8 cellular contexts compared by ENCODE assay signal in the genomic region with DNA sequence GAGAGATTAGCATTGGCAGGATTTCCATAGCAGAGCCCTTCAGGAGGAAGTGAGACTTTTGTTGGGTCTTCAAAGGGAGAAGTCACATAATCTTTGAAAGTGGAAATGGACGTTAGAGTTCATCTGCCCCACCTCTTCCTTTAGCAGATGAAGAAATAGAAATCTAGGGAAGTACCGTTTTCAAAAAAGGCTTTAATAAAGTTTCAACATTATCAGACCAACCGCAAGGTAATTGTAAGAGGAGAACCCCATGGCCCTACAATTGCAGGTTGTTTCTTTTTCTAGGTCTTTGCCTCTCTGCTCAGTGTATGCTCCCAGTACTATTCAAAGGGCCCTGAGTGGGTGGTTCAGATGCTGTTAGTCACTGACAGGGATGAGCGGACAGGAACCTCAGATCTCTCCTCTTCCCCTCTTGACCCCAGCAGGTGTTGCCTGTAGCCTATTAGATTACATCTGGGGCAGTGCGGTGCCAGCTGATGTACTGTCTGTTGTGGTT. TPM values are rescaled to one million over a fixed set of nuclear protein-coding genes. Genes with fewer than 3 reads are reported as not detected.
DNase-seq lines count a peak whose midpoint lies in the region; ATAC-seq and TF ChIP-seq lines count a peak whose summit lies in the region.

No MANE protein-coding gene starts in this region.

- H3K9me3 ChIP-seq in neutrophil (no peaks in the 10 kb centered on the region), adrenal gland (replicated peaks in 1 of 3) (no peaks in the 10 kb centered on the region)

- CTCF ChIA-PET in WTC11 (lab: Charles Lee), result no interaction called here

- H3K27me3 Mint-ChIP-seq in T-helper 2 cell treated with Interferon-gamma antibody and Interleukin-4, amounts not matched to agents 5 μg/mL and 100 μg/mL, for 36 hours (ENCODE audit: low read depth), result no peaks in the 10 kb centered on the region
- 0 out of 2 replicates have a peak, but pooled peaks cover 3% of the 10 kb centered on the region for H3K27me3 Mint-ChIP-seq in WTC11 (ENCODE audit: low read depth)

- intact Hi-C loops in adrenal gland (cut with DNase I), result no loop called here

- peak overlapping the region in 1 of 2 experiments; percentile 38 for H3K4me3 ChIP-seq in neutrophil (ENCODE audit: low read depth in 1 of 2, low read length in 1 of 2)
- H3K4me3 ChIP-seq in adrenal gland, result no peak overlapping the region

- H3K36me3 Mint-ChIP-seq in T-helper 2 cell treated with Interferon-gamma antibody and Interleukin-4, amounts not matched to agents 5 μg/mL and 100 μg/mL, for 36 hours (ENCODE audit: low read depth), result no peaks in the 10 kb centered on the region
- H3K36me3 Mint-ChIP-seq in WTC11, result peaks cover 15% of the 10 kb centered on the region

- H3K27ac ChIP-seq in neutrophil (peak overlapping the region; percentile 79), adrenal gland (no peak overlapping the region)

- POLR2A ChIA-PET in WTC11 (lab: Charles Lee), result no interaction called here

- no peak overlapping the region for H3K4me3 Mint-ChIP-seq in T-helper 2 cell treated with Interferon-gamma antibody and Interleukin-4, amounts not matched to agents 5 μg/mL and 100 μg/mL, for 36 hours
- no peak overlapping the region for H3K4me3 Mint-ChIP-seq in WTC11

- TF ChIP-seq CTCF in neutrophil (IDR thresholded peaks at IDR 0.05) (no peak), WTC11 (IDR thresholded peaks at IDR 0.05) (no peak), adrenal gland (IDR thresholded peaks at IDR 0.05) (no peak)

- H3K9me3 Mint-ChIP-seq in T-helper 2 cell treated with Interferon-gamma antibody and Interleukin-4, amounts not matched to agents 5 μg/mL and 100 μg/mL, for 36 hours, result no peaks in the 10 kb centered on the region
- peaks cover 20% of the 10 kb centered on the region for H3K9me3 Mint-ChIP-seq in WTC11

- ATAC-seq in HG02798 (IDR thresholded peaks at IDR 0.05; ENCODE audit: poor library complexity, unreplicated experiment) (peak; percentile 96), WTC11 (no peak)

- H3K27ac Mint-ChIP-seq in T-helper 2 cell treated with Interferon-gamma antibody and Interleukin-4, amounts not matched to agents 5 μg/mL and 100 μg/mL, for 36 hours, result no peak overlapping the region
- no peak overlapping the region for H3K27ac Mint-ChIP-seq in WTC11

- H3K27me3 ChIP-seq in neutrophil (no peaks in the 10 kb centered on the region), adrenal gland (peaks cover 11% of the 10 kb centered on the region)

- TF ChIP-seq POLR2A in adrenal gland (IDR thresholded peaks at IDR 0.05), result no peak

- H3K4me1 ChIP-seq in neutrophil (ENCODE audit: control insufficient read depth in 1 of 2, insufficient read depth in 1 of 2, low read depth in 1 of 2, low read length in 1 of 2) (peaks cover 21 to 30% of the 10 kb centered on the region in 2 experiments), adrenal gland (replicated peaks in 1 of 2) (no peaks in the 10 kb centered on the region)

- peak; percentile 3 for DNase-seq in T-helper 2 cell treated with Interferon-gamma antibody and Interleukin-4, amounts not matched to agents 5 μg/mL and 100 μg/mL, for 36 hours (ENCODE audit: low spot score)
- DNase-seq in T-helper 2 cell (no peak), NCI-H146 (lab: John Stamatoyannopoulos, UW) (peak; percentile 33), HCEC 1CT (no peak), WTC11 (ENCODE audit: low spot score) (no peak), adrenal gland (no peak)

- 51 to 76% (median 65%) methylated on average over 4 to 5 of the region's 5 CpGs for WGBS in adrenal gland, 4 donors

- H3K36me3 ChIP-seq in neutrophil (no peaks in the 10 kb centered on the region), adrenal gland (replicated peaks in 1 of 2) (no peaks in the 10 kb centered on the region)

- H3K4me1 Mint-ChIP-seq in T-helper 2 cell treated with Interferon-gamma antibody and Interleukin-4, amounts not matched to agents 5 μg/mL and 100 μg/mL, for 36 hours (ENCODE audit: low read depth), result no peaks in the 10 kb centered on the region
- H3K4me1 Mint-ChIP-seq in WTC11, result peaks cover 12% of the 10 kb centered on the region

TF ChIP-seq in WTC11, 78 proteins besides CTCF, POLR2A, EP300 and RAD21:
- TF ChIP-seq TEAD1 (CRISPR knock-in tag; IDR thresholded peaks at IDR 0.05), result no peak
- TF ChIP-seq, protein P1, sequence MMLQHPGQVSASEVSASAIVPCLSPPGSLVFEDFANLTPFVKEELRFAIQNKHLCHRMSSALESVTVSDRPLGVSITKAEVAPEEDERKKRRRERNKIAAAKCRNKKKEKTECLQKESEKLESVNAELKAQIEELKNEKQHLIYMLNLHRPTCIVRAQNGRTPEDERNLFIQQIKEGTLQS (CRISPR knock-in tag; conservative IDR thresholded peaks at IDR 0.05), result no peak
- TF ChIP-seq, protein P2, sequence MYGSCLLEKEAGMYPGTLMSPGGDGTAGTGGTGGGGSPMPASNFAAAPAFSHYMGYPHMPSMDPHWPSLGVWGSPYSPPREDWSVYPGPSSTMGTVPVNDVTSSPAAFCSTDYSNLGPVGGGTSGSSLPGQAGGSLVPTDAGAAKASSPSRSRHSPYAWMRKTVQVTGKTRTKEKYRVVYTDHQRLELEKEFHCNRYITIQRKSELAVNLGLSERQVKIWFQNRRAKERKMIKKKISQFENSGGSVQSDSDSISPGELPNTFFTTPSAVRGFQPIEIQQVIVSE (CRISPR knock-in tag; IDR thresholded peaks at IDR 0.05; ENCODE audit: borderline replicate concordance), result no peak
- TF ChIP-seq JUN (CRISPR knock-in tag; IDR thresholded peaks at IDR 0.05), result no peak
- TF ChIP-seq CREB1 (CRISPR knock-in tag; IDR thresholded peaks at IDR 0.05), result no peak
- no peak for TF ChIP-seq SMAD4 (CRISPR knock-in tag; IDR thresholded peaks at IDR 0.05)
- TF ChIP-seq ZNF396 (CRISPR knock-in tag; IDR thresholded peaks at IDR 0.05; ENCODE audit: borderline replicate concordance), result no peak
- no peak for TF ChIP-seq TP53 (CRISPR knock-in tag; IDR thresholded peaks at IDR 0.05)
- TF ChIP-seq NR1H2 (CRISPR knock-in tag; IDR thresholded peaks at IDR 0.05), result no peak
- no peak for TF ChIP-seq RORB (CRISPR knock-in tag; IDR thresholded peaks at IDR 0.05)
- no peak for TF ChIP-seq MXD4 (CRISPR knock-in tag; IDR thresholded peaks at IDR 0.05; ENCODE audit: borderline replicate concordance)
- TF ChIP-seq ATF1 (CRISPR knock-in tag; IDR thresholded peaks at IDR 0.05), result no peak
- TF ChIP-seq ZSCAN18 (CRISPR knock-in tag; IDR thresholded peaks at IDR 0.05), result no peak
- TF ChIP-seq, protein P3, sequence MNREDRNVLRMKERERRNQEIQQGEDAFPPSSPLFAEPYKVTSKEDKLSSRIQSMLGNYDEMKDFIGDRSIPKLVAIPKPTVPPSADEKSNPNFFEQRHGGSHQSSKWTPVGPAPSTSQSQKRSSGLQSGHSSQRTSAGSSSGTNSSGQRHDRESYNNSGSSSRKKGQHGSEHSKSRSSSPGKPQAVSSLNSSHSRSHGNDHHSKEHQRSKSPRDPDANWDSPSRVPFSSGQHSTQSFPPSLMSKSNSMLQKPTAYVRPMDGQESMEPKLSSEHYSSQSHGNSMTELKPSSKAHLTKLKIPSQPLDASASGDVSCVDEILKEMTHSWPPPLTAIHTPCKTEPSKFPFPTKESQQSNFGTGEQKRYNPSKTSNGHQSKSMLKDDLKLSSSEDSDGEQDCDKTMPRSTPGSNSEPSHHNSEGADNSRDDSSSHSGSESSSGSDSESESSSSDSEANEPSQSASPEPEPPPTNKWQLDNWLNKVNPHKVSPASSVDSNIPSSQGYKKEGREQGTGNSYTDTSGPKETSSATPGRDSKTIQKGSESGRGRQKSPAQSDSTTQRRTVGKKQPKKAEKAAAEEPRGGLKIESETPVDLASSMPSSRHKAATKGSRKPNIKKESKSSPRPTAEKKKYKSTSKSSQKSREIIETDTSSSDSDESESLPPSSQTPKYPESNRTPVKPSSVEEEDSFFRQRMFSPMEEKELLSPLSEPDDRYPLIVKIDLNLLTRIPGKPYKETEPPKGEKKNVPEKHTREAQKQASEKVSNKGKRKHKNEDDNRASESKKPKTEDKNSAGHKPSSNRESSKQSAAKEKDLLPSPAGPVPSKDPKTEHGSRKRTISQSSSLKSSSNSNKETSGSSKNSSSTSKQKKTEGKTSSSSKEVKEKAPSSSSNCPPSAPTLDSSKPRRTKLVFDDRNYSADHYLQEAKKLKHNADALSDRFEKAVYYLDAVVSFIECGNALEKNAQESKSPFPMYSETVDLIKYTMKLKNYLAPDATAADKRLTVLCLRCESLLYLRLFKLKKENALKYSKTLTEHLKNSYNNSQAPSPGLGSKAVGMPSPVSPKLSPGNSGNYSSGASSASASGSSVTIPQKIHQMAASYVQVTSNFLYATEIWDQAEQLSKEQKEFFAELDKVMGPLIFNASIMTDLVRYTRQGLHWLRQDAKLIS (CRISPR knock-in tag; IDR thresholded peaks at IDR 0.05; ENCODE audit: borderline replicate concordance), result no peak
- no peak for TF ChIP-seq GTF2I (CRISPR knock-in tag; conservative IDR thresholded peaks at IDR 0.05)

RNA-seq across cellular contexts. Expression of gene AP1S2, which starts 48.6 kb away (rescaled TPM):
- total RNA-seq in WTC11 (2021), result 164 to 184 TPM (median 171 TPM) in 3 replicates
- 10 to 100 TPM; 16.9 to 47.1 (median 22.0) TPM for total RNA-seq in adrenal gland
- polyA plus RNA-seq in adrenal gland, result 10 to 100 TPM in 2 of 3 donors, 1 to 10 TPM in 1; 8.8 to 27.3 (median 19.1) TPM

Comparison
In these comparisons a context has a peak if more than half of its experiments do, and no peak if none do; other contexts are left out.
1. DNase-seq: peak in T-helper 2 cell treated with Interferon-gamma antibody and Interleukin-4, amounts not matched to agents 5 μg/mL and 100 μg/mL, for 36 hours (single experiment) and NCI-H146 (single experiment); none in T-helper 2 cell (0 of 5), HCEC 1CT (single experiment), WTC11 (single experiment) and adrenal gland (0 of 7).